ENCODE assay signal across 8 cellular contexts in genomic region chr18:13500891-13501887, GRCh38.
DNase-seq lines count a peak whose midpoint lies in the region; ATAC-seq and TF ChIP-seq lines count a peak whose summit lies in the region.

No MANE protein-coding gene starts in this region.

- H2AFZ ChIP-seq in OCI-LY7 (ENCODE audit: low read length) (no peak overlapping the region), PC-9 (no peak overlapping the region)

- H3K9me2 ChIP-seq in OCI-LY7 (ENCODE audit: insufficient read depth, low read length) (no peaks in the 10 kb centered on the region), PC-9 (ENCODE audit: insufficient read depth) (no peaks in the 10 kb centered on the region)

- H3K79me2 ChIP-seq in OCI-LY7 (ENCODE audit: insufficient read depth, low read depth, low read length), result no peaks in the 10 kb centered on the region
- no peaks in the 10 kb centered on the region for H3K79me2 ChIP-seq in PC-9 (ENCODE audit: low read depth)

- H3K36me3 ChIP-seq in OCI-LY7 (ENCODE audit: insufficient read depth, low read length), result no peaks in the 10 kb centered on the region
- H3K36me3 ChIP-seq in prostate gland, result no peaks in the 10 kb centered on the region
- H3K36me3 ChIP-seq in PC-9 (ENCODE audit: low read depth), result no peaks in the 10 kb centered on the region

- no peaks in the 10 kb centered on the region for H3F3A ChIP-seq in PC-9 (ENCODE audit: insufficient read depth, low read depth)

- H3K27me3 ChIP-seq in prostate gland (replicated peaks; ENCODE audit: insufficient read depth) (no peaks in the 10 kb centered on the region), PC-9 (ENCODE audit: insufficient read depth, low read depth) (peaks cover 64% of the 10 kb centered on the region)

- TF ChIP-seq POLR2A in prostate gland (IDR thresholded peaks at IDR 0.05), result no peak

- POLR2A ChIA-PET in OCI-LY7 (lab: Charles Lee) (interaction anchor here (0.7 kb wide), 1 partner anchor 11 kb away, joined by 3 read pairs; no protein-coding TSS in a partner anchor), PC-9 (lab: Charles Lee; ENCODE audit: unreplicated experiment) (interaction anchor here (0.6 kb wide), 1 partner anchor 13 kb away, joined by 4 read pairs; no protein-coding TSS in a partner anchor)

- peak overlapping the region; percentile 54; the same call in 1 of the 2 replicates for H3K4me2 ChIP-seq in OCI-LY7 (ENCODE audit: low read length)
- H3K4me2 ChIP-seq in PC-9, result no peak overlapping the region

- peak; percentile 3 for ATAC-seq in GM21723 (IDR thresholded peaks at IDR 0.05; ENCODE audit: unreplicated experiment)
- no peak for ATAC-seq in HG03045 (IDR thresholded peaks at IDR 0.05; ENCODE audit: unreplicated experiment)

- H3K27ac ChIP-seq in OCI-LY7 (ENCODE audit: low read depth, low read length, poor library complexity, severe bottlenecking), result no peak overlapping the region
- no peak overlapping the region for H3K27ac ChIP-seq in prostate gland
- no peak overlapping the region for H3K27ac ChIP-seq in PC-9

- 21% methylated on average over 16 of the region's 16 CpGs for WGBS in prostate gland

- no peak for DNase-seq in OCI-LY7 (ENCODE audit: low spot score)
- DNase-seq in globus pallidus (ENCODE audit: low spot score), result peak; percentile 72
- DNase-seq in prostate gland (ENCODE audit: low spot score), result peak; percentile 87
- no peak for DNase-seq in PC-9
- no peak for DNase-seq in stimulated activated CD4-positive, alpha-beta T cell treated with anti-CD3 and anti-CD28 coated beads, Interleukin-1b, Interleukin-23, amount 100 ng/mL, for 48 hours
- DNase-seq in NCI-H1048 (lab: John Stamatoyannopoulos, UW), result no peak

- CTCF ChIA-PET in OCI-LY7 (lab: Charles Lee; ENCODE audit: unreplicated experiment) (no interaction called here), PC-9 (lab: Charles Lee) (no interaction called here)

- no peaks in the 10 kb centered on the region for H3K9me3 ChIP-seq in OCI-LY7 (ENCODE audit: low read length)
- H3K9me3 ChIP-seq in prostate gland, result no peaks in the 10 kb centered on the region
- H3K9me3 ChIP-seq in PC-9 (ENCODE audit: insufficient read depth, low read depth), result no peaks in the 10 kb centered on the region

- TF ChIP-seq CTCF in OCI-LY7 (conservative IDR thresholded peaks at IDR 0.05; ENCODE audit: low read length), result no peak
- no peak for TF ChIP-seq CTCF in prostate gland (IDR thresholded peaks at IDR 0.05)
- no peak for TF ChIP-seq CTCF in PC-9 (conservative IDR thresholded peaks at IDR 0.05)

- H3K4me3 ChIP-seq in OCI-LY7 (ENCODE audit: low read depth, low read length, poor library complexity, severe bottlenecking) (no peak overlapping the region), prostate gland (no peak overlapping the region), PC-9 (no peak overlapping the region)

- BruUV-seq in OCI-LY7 (replicated peaks; lab: Mats Ljungman, UMichigan) (no TSS peak), PC-9 (replicated peaks; lab: Mats Ljungman, UMichigan) (no TSS peak)

- H4K20me1 ChIP-seq in OCI-LY7 (ENCODE audit: insufficient read depth, low read length), result no peaks in the 10 kb centered on the region
- no peaks in the 10 kb centered on the region for H4K20me1 ChIP-seq in PC-9 (ENCODE audit: insufficient read depth)

- intact Hi-C loops in OCI-LY7 (cut with micrococcal nuclease; ENCODE audit: unreplicated experiment) (loop anchor here (10.0 kb wide), 1 partner anchor 86 kb away; no protein-coding TSS in a partner anchor), prostate gland (cut with DNase I) (loop anchor here (10.0 kb wide), 1 partner anchor 56 kb away; no protein-coding TSS in a partner anchor), PC-9 (cut with micrococcal nuclease; ENCODE audit: unreplicated experiment) (no loop called here)

- H3K4me1 ChIP-seq in OCI-LY7 (ENCODE audit: insufficient read depth, low read length, poor library complexity, severe bottlenecking), result no peaks in the 10 kb centered on the region
- H3K4me1 ChIP-seq in prostate gland (replicated peaks), result peaks cover 2% of the 10 kb centered on the region
- no peaks in the 10 kb centered on the region for H3K4me1 ChIP-seq in PC-9 (replicated peaks; ENCODE audit: insufficient read depth)

Comparison
In these comparisons a context has a peak if more than half of its experiments do, and no peak if none do; other contexts are left out.
1. DNase-seq: peak in globus pallidus (single experiment) and prostate gland (single experiment); none in OCI-LY7 (single experiment), PC-9 (0 of 2), stimulated activated CD4-positive, alpha-beta T cell treated with anti-CD3 and anti-CD28 coated beads, Interleukin-1b, Interleukin-23, amount 100 ng/mL, for 48 hours (single experiment) and NCI-H1048 (single experiment).